ENCODE assay signal across 30 cellular contexts in the genomic region with DNA sequence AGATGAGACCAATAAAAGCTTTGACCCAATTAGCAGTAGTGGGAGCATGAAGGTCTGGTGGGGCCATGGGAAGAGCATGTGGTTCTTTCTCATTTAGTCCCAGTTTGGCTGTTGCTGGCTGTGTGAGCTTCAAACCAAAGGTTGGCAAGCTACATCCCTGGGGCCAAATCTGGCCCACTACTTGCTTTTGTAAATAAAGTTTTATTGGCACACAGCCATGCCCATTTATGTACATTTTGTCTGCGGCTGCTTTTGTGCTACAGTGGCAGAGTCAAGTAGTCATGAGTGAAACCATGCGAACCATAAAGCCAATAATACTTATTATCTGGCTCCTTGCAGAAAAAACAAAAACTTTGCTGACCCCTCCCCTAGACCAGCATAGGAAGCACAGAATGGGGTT.
"Had no signal": no experiment of that assay in that cellular context is flagged by ENCODE, and none has a peak within 500 bp of the region (broad histone marks: within the 10 kb centered on the region; RNA-seq: fewer than 3 reads in every experiment).

No MANE protein-coding gene starts in this region.

- H3K36me3 ChIP-seq: ascending aorta, breast epithelium, cardiac muscle cell, colonic mucosa, esophagus squamous epithelium, gastroesophageal sphincter, heart right ventricle, WERI-Rb-1 had no signal

- FAIRE-seq: endometrium, endothelial cell of umbilical vein had no signal

- DNase-seq: activated B cell treated with CpG ODN at 0.5 μM for 24 hours; activated CD4-positive, alpha-beta memory T cell treated with anti-CD3 and anti-CD28 coated beads, Interleukin-2, amount 10 ng/mL, durations not matched to agents 7 days and 5 days; activated CD4-positive, alpha-beta T cell treated with anti-CD3 and anti-CD28 coated beads, Interleukin-2, amount 10 ng/mL, durations not matched to agents 24 days and 14 days; activated CD8-positive, alpha-beta memory T cell treated with anti-CD3 and anti-CD28 coated beads, Interleukin-2, amount 50 U/mL, for 48 hours; activated gamma-delta T cell; activated naive CD4-positive, alpha-beta T cell; activated naive CD4-positive, alpha-beta T cell treated with anti-CD3 and anti-CD28 coated beads, Interleukin-2, amount 10 ng/mL, durations not matched to agents 7 days and 5 days; activated naive CD8-positive, alpha-beta T cell treated with anti-CD3 and anti-CD28 coated beads, Interleukin-2, amount 10 ng/mL, durations not matched to agents 7 days and 5 days; activated T-cell treated with anti-CD3 and anti-CD28 coated beads for 4 hours; activated T-cell treated with anti-CD3 and anti-CD28 coated beads, Interleukin-2, amount 50 U/mL, for 24 hours; activated T-cell treated with anti-CD3 and anti-CD28 coated beads, Interleukin-2, amount 50 U/mL, for 72 hours; central memory CD4-positive, alpha-beta T cell; cerebellar nuclear complex; colonic mucosa; effector CD8-positive, alpha-beta T cell; esophagus squamous epithelium; foreskin melanocyte; heart right ventricle; T-helper 17 cell; T1000; WERI-Rb-1 had no signal

- H3K27me3 ChIP-seq: ascending aorta, colonic mucosa had no signal

- ATAC-seq: activated CD4-positive, CD25-positive, alpha-beta regulatory T cell treated with anti-CD3 and anti-CD28 coated beads, Interleukin-2, amount 50 U/mL, for 24 hours; activated naive CD4-positive, alpha-beta T cell treated with anti-CD3 and anti-CD28 coated beads, Interleukin-2, amount 50 U/mL, for 72 hours; activated T-cell treated with anti-CD3 and anti-CD28 coated beads, Interleukin-2, amount 50 U/mL, for 72 hours; gastroesophageal sphincter; heart right ventricle; T-helper 17 cell had no signal

- H3K4me1 ChIP-seq: breast epithelium, colonic mucosa had no signal

- H3K9me3 ChIP-seq: ascending aorta, breast epithelium, colonic mucosa, esophagus squamous epithelium, gastroesophageal sphincter, heart right ventricle had no signal

- H3K27ac ChIP-seq: ascending aorta, breast epithelium, cardiac muscle cell, colonic mucosa, epithelial cell of prostate, esophagus squamous epithelium, gastroesophageal sphincter, heart right ventricle, WERI-Rb-1 had no signal

- H3K4me3 ChIP-seq: ascending aorta, breast epithelium, cardiac muscle cell, colonic mucosa, esophagus squamous epithelium, gastroesophageal sphincter, heart right ventricle had no signal
